In the genomic region with DNA sequence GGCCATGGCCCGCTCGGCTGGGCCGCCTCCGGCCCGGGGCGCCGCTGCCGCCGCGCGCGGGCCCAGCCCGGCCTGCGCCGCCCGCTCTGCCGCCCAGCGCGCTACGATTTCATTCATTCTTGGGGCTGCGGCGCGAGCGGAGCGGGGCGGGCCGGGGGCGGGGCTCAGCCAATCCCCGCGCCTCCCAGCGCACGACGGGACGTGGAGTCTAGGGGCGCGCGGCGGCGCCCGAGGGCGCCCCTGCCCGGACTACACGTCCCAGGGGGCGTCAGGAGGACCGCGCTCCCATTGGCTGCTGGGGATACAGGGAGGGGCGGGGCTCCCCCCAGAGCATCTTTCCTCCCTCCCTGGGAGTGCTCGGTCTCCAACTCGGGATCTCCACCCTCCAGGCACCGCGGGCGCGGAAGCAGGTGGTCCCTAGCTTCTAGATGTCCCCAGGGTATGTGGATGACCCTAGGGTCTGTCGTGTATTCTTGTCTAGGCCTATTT, we compare ENCODE assay signal across 9 cellular contexts. TPM values are rescaled to one million over a fixed set of nuclear protein-coding genes. Genes with fewer than 3 reads are reported as not detected.
DNase-seq lines count a peak whose midpoint lies in the region; ATAC-seq and TF ChIP-seq lines count a peak whose summit lies in the region.
"Had no signal": no experiment of that assay in that cellular context is flagged by ENCODE, and none has a peak within 500 bp of the region (broad histone marks: within the 10 kb centered on the region; RNA-seq: fewer than 3 reads in every experiment).

No MANE protein-coding gene starts in this region.

- H3K27me3 ChIP-seq in CD4-positive, alpha-beta T cell (ENCODE audit: control insufficient read depth, insufficient read depth, low read length) = peaks cover 53% of the 10 kb centered on the region
- peaks cover 19% of the 10 kb centered on the region for H3K27me3 ChIP-seq in adipocyte (replicated peaks; ENCODE audit: control insufficient read depth, insufficient read depth, low read length)

- no peaks in the 10 kb centered on the region for H3K36me3 ChIP-seq in adipocyte (ENCODE audit: control insufficient read depth, insufficient read depth, low read length, severe bottlenecking)

- no peak overlapping the region for H3K9ac ChIP-seq in adipocyte (ENCODE audit: low read length)

- POLR2A ChIA-PET in CD4-positive, alpha-beta T cell (lab: Charles Lee) = no interaction called here
- POLR2A ChIA-PET in T-cell (lab: Charles Lee) = no interaction called here

- H3K4me1 Mint-ChIP-seq in CD4-positive, alpha-beta T cell (ENCODE audit: low read depth) = peaks cover 12% of the 10 kb centered on the region
- H3K4me1 Mint-ChIP-seq in T-cell = peaks cover 14 to 19% (median 19%) of the 10 kb centered on the region in 3 donors

- no peak overlapping the region for H3K27ac Mint-ChIP-seq in CD4-positive, alpha-beta T cell
- no peak overlapping the region for H3K27ac Mint-ChIP-seq in T-cell

- no peaks in the 10 kb centered on the region for H3K36me3 Mint-ChIP-seq in CD4-positive, alpha-beta T cell (ENCODE audit: low read depth)
- H3K36me3 Mint-ChIP-seq in T-cell = no peaks in the 10 kb centered on the region

- H3K4me3 Mint-ChIP-seq in CD4-positive, alpha-beta T cell = peak overlapping the region; percentile 13
- H3K4me3 Mint-ChIP-seq in T-cell = peak overlapping the region; percentile 17 to 50 (median 37)

- CTCF ChIA-PET in CD4-positive, alpha-beta T cell (lab: Charles Lee) = no interaction called here
- CTCF ChIA-PET in T-cell (lab: Charles Lee) = interaction anchor here in 1 of 2 donors (0.7 kb wide), 1 partner anchor 173 kb away, joined by 4 read pairs; a partner anchor contains a TSS

- no peak overlapping the region for H3K4me3 ChIP-seq in adipocyte (ENCODE audit: low read length)

- peak; percentile 91 for ATAC-seq in CD4-positive, alpha-beta T cell (ENCODE audit: poor library complexity)
- ATAC-seq in GM21529 (IDR thresholded peaks at IDR 0.05; ENCODE audit: unreplicated experiment) (peak; percentile 81), T-cell (replicated peaks in 1 of 4) (peak; percentile 89 to 96 (median 90)), GM21390 (IDR thresholded peaks at IDR 0.05; ENCODE audit: unreplicated experiment) (no peak)

- H3K9me3 Mint-ChIP-seq in CD4-positive, alpha-beta T cell = no peaks in the 10 kb centered on the region
- H3K9me3 Mint-ChIP-seq in T-cell = no peaks in the 10 kb centered on the region

- H3K9me3 ChIP-seq in CD4-positive, alpha-beta T cell (ENCODE audit: control insufficient read depth, low read length) = no peaks in the 10 kb centered on the region
- no peaks in the 10 kb centered on the region for H3K9me3 ChIP-seq in adipocyte (ENCODE audit: control insufficient read depth, low read length)

- TF ChIP-seq CTCF in CD4-positive, alpha-beta T cell (IDR thresholded peaks at IDR 0.05) = no peak

- H3K27ac ChIP-seq in CD4-positive, alpha-beta T cell (ENCODE audit: low read depth, low read length) = no peak overlapping the region
- H3K27ac ChIP-seq: HL-60 had no signal

- H3K4me1 ChIP-seq in adipocyte (ENCODE audit: control insufficient read depth, insufficient read depth, low read length) = no peaks in the 10 kb centered on the region

- H3K27me3 Mint-ChIP-seq in CD4-positive, alpha-beta T cell = peaks cover 79% of the 10 kb centered on the region
- peaks cover 31 to 61% of the 10 kb centered on the region in 2 donors for H3K27me3 Mint-ChIP-seq in T-cell

- DNase-seq in CD4-positive, alpha-beta T cell = peak; percentile 25 to 68 (median 44)
- DNase-seq in NCI-H1105 (lab: John Stamatoyannopoulos, UW) = peak; percentile 94
- peak in 33 of 34 experiments; percentile 21 to 67 (median 49) for DNase-seq in T-cell
- DNase-seq in adipocyte (ENCODE audit: low read depth) = peak; percentile 93
- DNase-seq in hippocampal formation (lab: John Stamatoyannopoulos, UW) = peak; percentile 88 to 90
- DNase-seq in stimulated activated CD4-positive, alpha-beta T cell treated with anti-CD3 and anti-CD28 coated beads, Interleukin-12 subunit alpha, Interleukin-12 subunit beta, amount 100 ng/mL, for 24 hours (ENCODE audit: low read depth in 2 of 2) = peak; percentile 55 to 70

- intact Hi-C loops in CD4-positive, alpha-beta T cell (cut with DNase I, micrococcal nuclease) = loop anchor here in 1 of 2 experiments (5.0 kb wide), 1 partner anchor 322 kb away; a partner anchor contains a TSS

RNA-seq across cellular contexts. Expression of a gene that starts 5.6 kb away (rescaled TPM):
- total RNA-seq in CD4-positive, alpha-beta T cell = not detected
- total RNA-seq in T-cell = not detected

RNA-seq across cellular contexts. Expression of a gene that starts 26.5 kb away (rescaled TPM):
- total RNA-seq in CD4-positive, alpha-beta T cell = not detected
- 1 to 10 TPM in 2 of 5 donors, under 1 TPM in 1, not detected in 2; 0.82 to 2.8 (median 1.6) TPM for total RNA-seq in T-cell

RNA-seq across cellular contexts. Expression of a gene that starts 34.7 kb away (rescaled TPM):
- 10 to 100 TPM; 25.4 to 26.5 TPM for total RNA-seq in CD4-positive, alpha-beta T cell
- total RNA-seq in T-cell = 10 to 100 TPM; 30.3 to 48.5 (median 37.9) TPM
